21 cellular contexts compared by ENCODE assay signal in genomic region chr17:35159926-35160325, GRCh38. TPM values are rescaled to one million over a fixed set of nuclear protein-coding genes. Genes with fewer than 3 reads are reported as not detected.
DNase-seq lines count a peak whose midpoint lies in the region; ATAC-seq lines count a peak whose summit lies in the region.
"Had no signal": no experiment of that assay in that cellular context is flagged by ENCODE, and none has a peak within 500 bp of the region (broad histone marks: within the 10 kb centered on the region; RNA-seq: fewer than 3 reads in every experiment).

No MANE protein-coding gene starts in this region.

- H3K9me3 Mint-ChIP-seq in CD4-positive, CD25-positive, alpha-beta regulatory T cell = no peaks in the 10 kb centered on the region
- no peaks in the 10 kb centered on the region for H3K9me3 Mint-ChIP-seq in CD4-positive, alpha-beta memory T cell
- H3K9me3 Mint-ChIP-seq in activated naive CD8-positive, alpha-beta T cell treated with anti-CD3 and anti-CD28 coated beads, Interleukin-2, amount 10 ng/mL, durations not matched to agents 7 days and 5 days = no peaks in the 10 kb centered on the region
- no peaks in the 10 kb centered on the region for H3K9me3 Mint-ChIP-seq in immature natural killer cell

- peak overlapping the region in 1 of 4 donors; percentile 69 for H3K4me3 Mint-ChIP-seq in CD4-positive, CD25-positive, alpha-beta regulatory T cell
- peak overlapping the region in 5 of 8 donors; percentile 45 to 79 (median 76) for H3K4me3 Mint-ChIP-seq in CD4-positive, alpha-beta memory T cell
- peak overlapping the region; percentile 33 for H3K4me3 Mint-ChIP-seq in activated naive CD8-positive, alpha-beta T cell treated with anti-CD3 and anti-CD28 coated beads, Interleukin-2, amount 10 ng/mL, durations not matched to agents 7 days and 5 days
- H3K4me3 Mint-ChIP-seq in immature natural killer cell = peak overlapping the region; percentile 71 to 80 (median 77)
- H3K4me3 Mint-ChIP-seq: IgD-negative memory B cell had no signal

- H3K36me3 ChIP-seq in CD4-positive, CD25-positive, alpha-beta regulatory T cell (ENCODE audit: control insufficient read depth, insufficient read depth, low read length) = no peaks in the 10 kb centered on the region
- no peaks in the 10 kb centered on the region for H3K36me3 ChIP-seq in CD4-positive, alpha-beta memory T cell (ENCODE audit: insufficient read depth, low read length)
- H3K36me3 ChIP-seq: HAP-1, SJSA1 had no signal

- intact Hi-C loops in CD4-positive, alpha-beta memory T cell (cut with micrococcal nuclease) = loop anchor here (5.0 kb wide), 1 partner anchor 327 kb away; no protein-coding TSS in a partner anchor

- H3K4me1 Mint-ChIP-seq in CD4-positive, CD25-positive, alpha-beta regulatory T cell = peaks cover 20 to 58% (median 38%) of the 10 kb centered on the region in 4 donors
- H3K4me1 Mint-ChIP-seq in CD4-positive, alpha-beta memory T cell = peaks cover 33 to 66% (median 52%) of the 10 kb centered on the region in 4 donors
- peaks cover 32% of the 10 kb centered on the region for H3K4me1 Mint-ChIP-seq in activated naive CD8-positive, alpha-beta T cell treated with anti-CD3 and anti-CD28 coated beads, Interleukin-2, amount 10 ng/mL, durations not matched to agents 7 days and 5 days
- peaks cover 46 to 48% of the 10 kb centered on the region in 2 donors for H3K4me1 Mint-ChIP-seq in immature natural killer cell

- POLR2A ChIA-PET in CD4-positive, alpha-beta memory T cell (lab: Charles Lee; ENCODE audit: partially characterized antibody) = interaction anchor here (0.7 to 12.0 kb wide), 16 partner anchors 10 to 649 kb away, joined by 3 to 117 read pairs (median 6); partner anchors contain the start of genes NLE1, SLFN12L, SLFN5 and TAF15
- POLR2A ChIA-PET in activated naive CD8-positive, alpha-beta T cell treated with anti-CD3 and anti-CD28 coated beads, Interleukin-2, amount 10 ng/mL, durations not matched to agents 7 days and 5 days (lab: Charles Lee) = interaction anchor here (0.9 to 2.3 kb wide), 4 partner anchors 29 to 83 kb away, joined by 3 to 11 read pairs (median 4); partner anchors contain the start of gene SLFN5

- H3K9me3 ChIP-seq in CD4-positive, CD25-positive, alpha-beta regulatory T cell (ENCODE audit: control insufficient read depth in 2 of 2, low read length in 2 of 2) = no peaks in the 10 kb centered on the region
- no peaks in the 10 kb centered on the region for H3K9me3 ChIP-seq in CD4-positive, alpha-beta memory T cell (ENCODE audit: control insufficient read depth in 1 of 2, low read length in 2 of 2)
- H3K9me3 ChIP-seq: HAP-1, SJSA1 had no signal

- H3K27me3 Mint-ChIP-seq in CD4-positive, CD25-positive, alpha-beta regulatory T cell = no peaks in the 10 kb centered on the region
- no peaks in the 10 kb centered on the region for H3K27me3 Mint-ChIP-seq in CD4-positive, alpha-beta memory T cell
- peaks cover 3% of the 10 kb centered on the region for H3K27me3 Mint-ChIP-seq in activated naive CD8-positive, alpha-beta T cell treated with anti-CD3 and anti-CD28 coated beads, Interleukin-2, amount 10 ng/mL, durations not matched to agents 7 days and 5 days
- peaks cover 0 to 1% (median 0%) of the 10 kb centered on the region in 3 donors for H3K27me3 Mint-ChIP-seq in immature natural killer cell (ENCODE audit: low read depth in 3 of 3)

- no peak overlapping the region for H3K27ac ChIP-seq in CD4-positive, CD25-positive, alpha-beta regulatory T cell (ENCODE audit: insufficient read depth, low read length, poor library complexity, severe bottlenecking)
- H3K27ac ChIP-seq in CD4-positive, alpha-beta memory T cell (ENCODE audit: low read depth, low read length) = peak overlapping the region; percentile 39
- H3K27ac ChIP-seq: HL-60, SJSA1 had no signal

- H3K27me3 ChIP-seq in CD4-positive, CD25-positive, alpha-beta regulatory T cell (ENCODE audit: control insufficient read depth, insufficient read depth, low read length) = no peaks in the 10 kb centered on the region
- H3K27me3 ChIP-seq in CD4-positive, alpha-beta memory T cell (ENCODE audit: insufficient read depth, low read length) = no peaks in the 10 kb centered on the region
- H3K27me3 ChIP-seq: SJSA1 had no signal

- CTCF ChIA-PET in CD4-positive, alpha-beta memory T cell (lab: Charles Lee; ENCODE audit: partially characterized antibody) = interaction anchor here (0.8 to 2.6 kb wide), 3 partner anchors 17 to 588 kb away, joined by 3 to 10 read pairs (median 7); no protein-coding TSS in a partner anchor

- ATAC-seq in CD4-positive, CD25-positive, alpha-beta regulatory T cell (ENCODE audit: low read depth in 2 of 2) = no peak
- ATAC-seq in activated naive CD8-positive, alpha-beta T cell treated with anti-CD3 and anti-CD28 coated beads, Interleukin-2, amount 10 ng/mL, durations not matched to agents 7 days and 5 days (ENCODE audit: low read depth) = no peak
- ATAC-seq: PC-3 had no signal

- DNase-seq in CD4-positive, CD25-positive, alpha-beta regulatory T cell = no peak
- no peak for DNase-seq in CD4-positive, alpha-beta memory T cell
- DNase-seq in activated naive CD8-positive, alpha-beta T cell treated with anti-CD3 and anti-CD28 coated beads, Interleukin-2, amount 10 ng/mL, durations not matched to agents 7 days and 5 days = no peak
- no peak for DNase-seq in immature natural killer cell
- no peak for DNase-seq in OCI-M1 (lab: John Stamatoyannopoulos, UW)
- DNase-seq in Kasumi-1 (lab: John Stamatoyannopoulos, UW) = no peak
- DNase-seq in activated T-cell treated with anti-CD3 and anti-CD28 coated beads for 4 hours = no peak
- DNase-seq: ACHN; AML-193; DMS79 treated with DMSO at 0.1 percent for 48 hours; NCI-H1417 treated with DMSO at 0.1 percent for 48 hours; NCI-H1930; NCI-H2171; NCI-H446; NK-92 treated with Interleukin-12 subunit alpha and Interleukin-12 subunit beta, amount 100 ng/mL, for 24 hours; PC-3 had no signal

- peaks cover 31% of the 10 kb centered on the region for H3K4me1 ChIP-seq in CD4-positive, CD25-positive, alpha-beta regulatory T cell (ENCODE audit: control insufficient read depth, insufficient read depth, low read length, poor library complexity, severe bottlenecking)
- peaks cover 45% of the 10 kb centered on the region for H3K4me1 ChIP-seq in CD4-positive, alpha-beta memory T cell (ENCODE audit: insufficient read depth, low read length)
- H3K4me1 ChIP-seq: HAP-1, SJSA1 had no signal

- H3K27ac Mint-ChIP-seq in CD4-positive, CD25-positive, alpha-beta regulatory T cell = peak overlapping the region; percentile 78 to 87 (median 79)
- peak overlapping the region; percentile 53 to 94 (median 93) for H3K27ac Mint-ChIP-seq in CD4-positive, alpha-beta memory T cell
- H3K27ac Mint-ChIP-seq in activated naive CD8-positive, alpha-beta T cell treated with anti-CD3 and anti-CD28 coated beads, Interleukin-2, amount 10 ng/mL, durations not matched to agents 7 days and 5 days = no peak overlapping the region
- H3K27ac Mint-ChIP-seq in immature natural killer cell = peak overlapping the region; percentile 88 to 98 (median 95)
- H3K27ac Mint-ChIP-seq: IgD-negative memory B cell had no signal

- H3K36me3 Mint-ChIP-seq in CD4-positive, CD25-positive, alpha-beta regulatory T cell = no peaks in the 10 kb centered on the region
- H3K36me3 Mint-ChIP-seq in CD4-positive, alpha-beta memory T cell = no peaks in the 10 kb centered on the region
- H3K36me3 Mint-ChIP-seq in activated naive CD8-positive, alpha-beta T cell treated with anti-CD3 and anti-CD28 coated beads, Interleukin-2, amount 10 ng/mL, durations not matched to agents 7 days and 5 days = peaks cover 7% of the 10 kb centered on the region
- H3K36me3 Mint-ChIP-seq in immature natural killer cell = no peaks in the 10 kb centered on the region
- H3K36me3 Mint-ChIP-seq: IgD-negative memory B cell had no signal

- no peak overlapping the region for H3K4me3 ChIP-seq in CD4-positive, CD25-positive, alpha-beta regulatory T cell (ENCODE audit: low read depth, low read length)
- no peak overlapping the region for H3K4me3 ChIP-seq in CD4-positive, alpha-beta memory T cell (ENCODE audit: low read length in 2 of 2)
- H3K4me3 ChIP-seq: HAP-1, SJSA1 had no signal

RNA-seq across cellular contexts. Expression of gene UNC45B, which starts 12.3 kb away (rescaled TPM):
- total RNA-seq in CD4-positive, CD25-positive, alpha-beta regulatory T cell = 0.44 TPM
- under 1 TPM; 0.29 to 0.63 (median 0.43) TPM for polyA plus RNA-seq in CD4-positive, CD25-positive, alpha-beta regulatory T cell
- under 1 TPM; 0.69 to 0.73 TPM for total RNA-seq in CD4-positive, alpha-beta memory T cell
- polyA plus RNA-seq in CD4-positive, alpha-beta memory T cell = under 1 TPM; 0.13 to 0.58 TPM
- under 1 TPM; 0.14 to 0.20 TPM for total RNA-seq in activated naive CD8-positive, alpha-beta T cell treated with anti-CD3 and anti-CD28 coated beads, Interleukin-2, amount 10 ng/mL, durations not matched to agents 7 days and 5 days
- 1 to 10 TPM in 1 of 3 donors, under 1 TPM in 1, not detected in 1; 0.41 to 1.0 TPM for polyA plus RNA-seq in immature natural killer cell
- total RNA-seq: G401, PC-3, SJSA1 had no signal
- polyA plus RNA-seq: IgD-negative memory B cell had no signal

RNA-seq across cellular contexts. Expression of gene NLE1, which starts 17.8 kb away (rescaled TPM):
- total RNA-seq in CD4-positive, CD25-positive, alpha-beta regulatory T cell = 9.8 TPM
- 1 to 10 TPM; 3.1 to 5.3 (median 3.8) TPM for polyA plus RNA-seq in CD4-positive, CD25-positive, alpha-beta regulatory T cell
- 10 to 100 TPM; 20.1 to 20.5 TPM for total RNA-seq in CD4-positive, alpha-beta memory T cell
- polyA plus RNA-seq in CD4-positive, alpha-beta memory T cell = 1 to 10 TPM; 4.4 to 4.8 TPM
- total RNA-seq in activated naive CD8-positive, alpha-beta T cell treated with anti-CD3 and anti-CD28 coated beads, Interleukin-2, amount 10 ng/mL, durations not matched to agents 7 days and 5 days = 10 to 100 TPM; 13.4 to 17.4 TPM
- polyA plus RNA-seq in immature natural killer cell = 1 to 10 TPM; 2.1 to 4.7 (median 3.3) TPM

RNA-seq across cellular contexts. Expression of gene SLC35G3, which starts 34.3 kb away (rescaled TPM):
- not detected for total RNA-seq in CD4-positive, CD25-positive, alpha-beta regulatory T cell
- under 1 TPM; 0.08 to 0.19 (median 0.13) TPM for polyA plus RNA-seq in CD4-positive, CD25-positive, alpha-beta regulatory T cell
- not detected for total RNA-seq in CD4-positive, alpha-beta memory T cell
- polyA plus RNA-seq in CD4-positive, alpha-beta memory T cell = under 1 TPM in 1 of 2 donors, not detected in 1; 0.09 TPM
- not detected for total RNA-seq in activated naive CD8-positive, alpha-beta T cell treated with anti-CD3 and anti-CD28 coated beads, Interleukin-2, amount 10 ng/mL, durations not matched to agents 7 days and 5 days
- polyA plus RNA-seq in immature natural killer cell = not detected
- total RNA-seq: G401, PC-3, SJSA1 had no signal
- polyA plus RNA-seq: IgD-negative memory B cell had no signal

RNA-seq across cellular contexts. Expression of gene FNDC8, which starts 38.5 kb away (rescaled TPM):
- total RNA-seq in CD4-positive, CD25-positive, alpha-beta regulatory T cell = not detected
- polyA plus RNA-seq in CD4-positive, CD25-positive, alpha-beta regulatory T cell = not detected
- not detected for total RNA-seq in CD4-positive, alpha-beta memory T cell
- polyA plus RNA-seq in CD4-positive, alpha-beta memory T cell = not detected
- not detected for total RNA-seq in activated naive CD8-positive, alpha-beta T cell treated with anti-CD3 and anti-CD28 coated beads, Interleukin-2, amount 10 ng/mL, durations not matched to agents 7 days and 5 days
- not detected for polyA plus RNA-seq in immature natural killer cell
- total RNA-seq: G401, PC-3, SJSA1 had no signal
- polyA plus RNA-seq: IgD-negative memory B cell had no signal

RNA-seq across cellular contexts. Expression of gene RAD51D, which starts 40.3 kb away (rescaled TPM):
- 11.7 TPM for total RNA-seq in CD4-positive, CD25-positive, alpha-beta regulatory T cell
- 10 to 100 TPM in 2 of 4 donors, 1 to 10 TPM in 2; 7.0 to 11.5 (median 10.3) TPM for polyA plus RNA-seq in CD4-positive, CD25-positive, alpha-beta regulatory T cell
- 10 to 100 TPM; 21.5 to 29.2 TPM for total RNA-seq in CD4-positive, alpha-beta memory T cell
- polyA plus RNA-seq in CD4-positive, alpha-beta memory T cell = 10 to 100 TPM in 1 of 2 donors, 1 to 10 TPM in 1; 6.1 to 12.0 TPM
- 10 to 100 TPM; 27.3 to 33.8 TPM for total RNA-seq in activated naive CD8-positive, alpha-beta T cell treated with anti-CD3 and anti-CD28 coated beads, Interleukin-2, amount 10 ng/mL, durations not matched to agents 7 days and 5 days
- 10 to 100 TPM; 11.0 to 17.8 (median 13.8) TPM for polyA plus RNA-seq in immature natural killer cell
